Comparison of ENCODE assay signal across 8 cellular contexts in the genomic region with DNA sequence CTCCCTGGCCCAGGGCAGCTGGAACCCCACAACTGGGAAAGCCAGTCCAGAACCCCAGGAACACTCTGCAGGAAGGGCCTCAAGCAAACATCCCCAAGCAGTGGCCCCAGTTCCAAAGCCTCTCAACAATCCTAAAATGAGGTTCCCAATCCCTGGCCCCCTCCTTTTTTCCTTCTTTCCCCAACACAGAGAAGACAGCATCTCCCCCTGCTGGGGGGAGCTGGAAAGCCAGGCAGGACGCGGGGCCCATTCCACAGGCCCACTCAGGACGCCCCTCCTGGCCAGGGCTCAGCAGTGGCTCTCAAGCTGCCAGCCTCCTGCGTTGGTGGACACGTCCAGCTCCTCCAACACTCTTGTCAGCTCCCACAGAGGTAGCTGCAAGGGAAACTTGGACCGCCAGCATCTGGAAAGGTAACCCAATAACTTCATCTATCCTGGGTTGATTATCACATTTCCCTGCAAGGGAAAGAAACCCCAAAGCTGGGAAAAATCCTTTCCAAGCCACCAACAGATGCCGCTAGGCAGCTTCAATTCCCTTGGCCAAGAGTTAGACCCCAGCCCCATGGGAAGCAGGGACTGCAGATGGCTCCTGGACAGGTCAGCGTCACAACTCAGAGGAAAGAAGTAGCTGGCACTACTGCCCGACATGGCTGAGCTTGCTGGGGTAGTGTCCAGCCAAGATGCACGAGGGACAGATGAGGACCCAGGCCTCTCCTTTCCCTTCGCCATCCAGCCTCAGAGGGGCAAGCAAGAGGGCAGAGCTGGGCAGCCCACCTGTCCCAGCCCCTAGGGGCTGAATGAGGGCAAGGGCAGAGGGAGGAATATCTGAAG. TPM values are rescaled to one million over a fixed set of nuclear protein-coding genes. Genes with fewer than 3 reads are reported as not detected.
A peak's percentile ranks its signal among the peaks of the same experiment; 100 is the strongest.
DNase-seq lines count a peak whose midpoint lies in the region; ATAC-seq and TF ChIP-seq lines count a peak whose summit lies in the region.

No MANE protein-coding gene starts in this region.

- H3K36me3 ChIP-seq in gastrocnemius medialis: peaks cover 0 to 13% of the 10 kb centered on the region in 2 donors

- no peaks in the 10 kb centered on the region for H3K27me3 ChIP-seq in gastrocnemius medialis

- H3K27ac ChIP-seq in gastrocnemius medialis: peak overlapping the region; percentile 92 to 94 (median 94)

- intact Hi-C loops in natural killer cell (cut with micrococcal nuclease): no loop called here
- intact Hi-C loops in gastrocnemius medialis (cut with DNase I; ENCODE audit: low total_unique reads): loop anchor here (10.0 kb wide), 1 partner anchor 341 kb away; a partner anchor contains a TSS

- H3K4me3 Mint-ChIP-seq in natural killer cell: no peak overlapping the region
- no peak overlapping the region for H3K4me3 Mint-ChIP-seq in natural killer cell treated with Interleukin-12 subunit alpha and Interleukin-12 subunit beta and Interleukin-15 and Interleukin-18, amount 100 ng/mL, for 72 hours

- no peaks in the 10 kb centered on the region for H3K36me3 Mint-ChIP-seq in natural killer cell
- no peaks in the 10 kb centered on the region for H3K36me3 Mint-ChIP-seq in natural killer cell treated with Interleukin-12 subunit alpha and Interleukin-12 subunit beta and Interleukin-15 and Interleukin-18, amount 100 ng/mL, for 72 hours

- TF ChIP-seq POLR2A in erythroblast (IDR thresholded peaks at IDR 0.05; ENCODE audit: low read length) (no peak), gastrocnemius medialis (IDR thresholded peaks at IDR 0.05) (no peak)

- H3K4me1 Mint-ChIP-seq in natural killer cell: peaks cover 9 to 38% of the 10 kb centered on the region in 2 donors
- peaks cover 0 to 12% of the 10 kb centered on the region in 2 donors for H3K4me1 Mint-ChIP-seq in natural killer cell treated with Interleukin-12 subunit alpha and Interleukin-12 subunit beta and Interleukin-15 and Interleukin-18, amount 100 ng/mL, for 72 hours (ENCODE audit: low read depth in 2 of 2)

- peak overlapping the region in 1 of 2 donors; percentile 13 for H3K27ac Mint-ChIP-seq in natural killer cell
- peak overlapping the region in 1 of 2 donors; percentile 65 for H3K27ac Mint-ChIP-seq in natural killer cell treated with Interleukin-12 subunit alpha and Interleukin-12 subunit beta and Interleukin-15 and Interleukin-18, amount 100 ng/mL, for 72 hours

- in situ Hi-C loops in SK-MEL-5 (cut with HindIII; ENCODE audit: low pct_unique_long_range_greater_than_20kb, low sequenced_read_pairs): no loop called here
- in situ Hi-C loops in gastrocnemius medialis (cut with MboI; ENCODE audit: low sequenced_read_pairs in 4 of 4): no loop called here

- no peaks in the 10 kb centered on the region for H3K9me3 Mint-ChIP-seq in natural killer cell
- H3K9me3 Mint-ChIP-seq in natural killer cell treated with Interleukin-12 subunit alpha and Interleukin-12 subunit beta and Interleukin-15 and Interleukin-18, amount 100 ng/mL, for 72 hours: no peaks in the 10 kb centered on the region

- ATAC-seq in natural killer cell: peak in 1 of 3 donors; percentile 43
- no peak for ATAC-seq in natural killer cell treated with Interleukin-12 subunit alpha and Interleukin-12 subunit beta and Interleukin-15 and Interleukin-18, amount 100 ng/mL, for 72 hours
- ATAC-seq in gastrocnemius medialis: no peak
- ATAC-seq in GM18867 (IDR thresholded peaks at IDR 0.05; ENCODE audit: unreplicated experiment): no peak
- ATAC-seq in GM18861 (IDR thresholded peaks at IDR 0.05; ENCODE audit: unreplicated experiment): no peak
- no peak for ATAC-seq in GM19455 (IDR thresholded peaks at IDR 0.05; ENCODE audit: unreplicated experiment)

- H3K27me3 Mint-ChIP-seq in natural killer cell (ENCODE audit: low read depth in 2 of 2): no peaks in the 10 kb centered on the region
- H3K27me3 Mint-ChIP-seq in natural killer cell treated with Interleukin-12 subunit alpha and Interleukin-12 subunit beta and Interleukin-15 and Interleukin-18, amount 100 ng/mL, for 72 hours: no peaks in the 10 kb centered on the region

- no peak for DNase-seq in natural killer cell
- no peak for DNase-seq in natural killer cell treated with Interleukin-12 subunit alpha and Interleukin-12 subunit beta and Interleukin-15 and Interleukin-18, amount 100 ng/mL, for 72 hours (ENCODE audit: low spot score)
- DNase-seq in SK-MEL-5 (ENCODE audit: low read depth, low spot score): peak; percentile 52
- DNase-seq in erythroblast (lab: John Stamatoyannopoulos, UW): peak; percentile 43 to 63
- peak in 1 of 2 donors; percentile 48 for DNase-seq in gastrocnemius medialis

- H3K4me3 ChIP-seq in gastrocnemius medialis: no peak overlapping the region

- peaks cover 86 to 97% of the 10 kb centered on the region in 2 donors for H3K4me1 ChIP-seq in gastrocnemius medialis

- no peaks in the 10 kb centered on the region for H3K9me3 ChIP-seq in gastrocnemius medialis

- TF ChIP-seq CTCF in natural killer cell (IDR thresholded peaks at IDR 0.05) (peak; percentile 42), gastrocnemius medialis (IDR thresholded peaks at IDR 0.05 in 4 of 5, conservative IDR thresholded peaks at IDR 0.05 in 1 of 5) (peak; percentile 79 to 91 (median 84))

RNA-seq across cellular contexts. Expression of a gene that starts 7.6 kb away (rescaled TPM):
- total RNA-seq in natural killer cell: 100 to 1,000 TPM in 1 of 3 donors, 10 to 100 TPM in 2; 79.2 to 100 (median 91.9) TPM
- total RNA-seq in natural killer cell treated with Interleukin-12 subunit alpha and Interleukin-12 subunit beta and Interleukin-15 and Interleukin-18, amount 100 ng/mL, for 72 hours: 10 to 100 TPM; 12.8 to 13.9 TPM
- 30.6 and 33.7 TPM in 2 replicates for total RNA-seq in SK-MEL-5 (2014; rRNA removed; shearing (Covaris generic))
- 44.1 and 45.9 TPM in 2 replicates for polyA plus RNA-seq in SK-MEL-5 (2015; cell fraction: cytosol; rRNA removed)
- 21.4 and 24.3 TPM in 2 replicates for polyA plus RNA-seq in SK-MEL-5 (2015; cell fraction: nucleus; rRNA removed)
- 100 to 1,000 TPM in 2 of 4 donors, 10 to 100 TPM in 2; 36.5 to 301 (median 88.0) TPM for total RNA-seq in gastrocnemius medialis

RNA-seq across cellular contexts. Expression of a gene that starts 25.9 kb away (rescaled TPM):
- total RNA-seq in natural killer cell (1 to 10 TPM; 1.9 to 4.4 (median 2.4) TPM), gastrocnemius medialis (1 to 10 TPM in 3 of 4 donors, under 1 TPM in 1; 0.97 to 7.4 (median 1.9) TPM)
- 10 to 100 TPM in 1 of 2 donors, 1 to 10 TPM in 1; 8.6 to 20.9 TPM for total RNA-seq in natural killer cell treated with Interleukin-12 subunit alpha and Interleukin-12 subunit beta and Interleukin-15 and Interleukin-18, amount 100 ng/mL, for 72 hours
- total RNA-seq in SK-MEL-5 (2014; rRNA removed; shearing (Covaris generic)): 3.2 and 4.2 TPM in 2 replicates
- 5.9 and 7.2 TPM in 2 replicates for polyA plus RNA-seq in SK-MEL-5 (2015; cell fraction: cytosol; rRNA removed)
- 10.8 and 11.4 TPM in 2 replicates for polyA plus RNA-seq in SK-MEL-5 (2015; cell fraction: nucleus; rRNA removed)

RNA-seq across cellular contexts. Expression of a gene that starts 45.3 kb away (rescaled TPM):
- 10 to 100 TPM; 18.2 to 21.7 (median 20.6) TPM for total RNA-seq in natural killer cell
- total RNA-seq in natural killer cell treated with Interleukin-12 subunit alpha and Interleukin-12 subunit beta and Interleukin-15 and Interleukin-18, amount 100 ng/mL, for 72 hours: 10 to 100 TPM; 24.6 to 26.8 TPM
- 81.4 and 84.1 TPM in 2 replicates for total RNA-seq in SK-MEL-5 (2014; rRNA removed; shearing (Covaris generic))
- 256 and 299 TPM in 2 replicates for polyA plus RNA-seq in SK-MEL-5 (2015; cell fraction: cytosol; rRNA removed)
- polyA plus RNA-seq in SK-MEL-5 (2015; cell fraction: nucleus; rRNA removed): 70.1 and 97.3 TPM in 2 replicates
- 10 to 100 TPM; 30.5 to 40.5 (median 36.4) TPM for total RNA-seq in gastrocnemius medialis

RNA-seq across cellular contexts. Expression of a gene that starts 49.3 kb away (rescaled TPM):
- total RNA-seq in natural killer cell: 10 to 100 TPM; 46.9 to 54.0 (median 51.8) TPM
- total RNA-seq in natural killer cell treated with Interleukin-12 subunit alpha and Interleukin-12 subunit beta and Interleukin-15 and Interleukin-18, amount 100 ng/mL, for 72 hours: 10 to 100 TPM; 68.6 to 70.0 TPM
- total RNA-seq in SK-MEL-5 (2014; rRNA removed; shearing (Covaris generic)): 49.2 and 49.8 TPM in 2 replicates
- 59.3 and 63.8 TPM in 2 replicates for polyA plus RNA-seq in SK-MEL-5 (2015; cell fraction: cytosol; rRNA removed)
- 27.6 and 38.3 TPM in 2 replicates for polyA plus RNA-seq in SK-MEL-5 (2015; cell fraction: nucleus; rRNA removed)
- 10 to 100 TPM; 41.6 to 79.0 (median 56.5) TPM for total RNA-seq in gastrocnemius medialis

RNA-seq across cellular contexts. Expression of a gene that starts 54.7 kb away (rescaled TPM):
- not detected for total RNA-seq in natural killer cell
- total RNA-seq in natural killer cell treated with Interleukin-12 subunit alpha and Interleukin-12 subunit beta and Interleukin-15 and Interleukin-18, amount 100 ng/mL, for 72 hours: under 1 TPM in 1 of 2 donors, not detected in 1; 0.33 TPM
- total RNA-seq in SK-MEL-5 (2014; rRNA removed; shearing (Covaris generic)): not detected in 2 replicates
- polyA plus RNA-seq in SK-MEL-5 (2015; cell fraction: cytosol; rRNA removed): not detected in 2 replicates
- polyA plus RNA-seq in SK-MEL-5 (2015; cell fraction: nucleus; rRNA removed): 0.64 TPM in 1 of 2 replicates, not detected in the other
- total RNA-seq in gastrocnemius medialis: 100 to 1,000 TPM in 1 of 4 donors, 10 to 100 TPM in 3; 13.2 to 134 (median 34.2) TPM

Comparison
In these comparisons a context has a peak if more than half of its experiments do, and no peak if none do; other contexts are left out.
1. DNase-seq: peak in SK-MEL-5 (single experiment) and erythroblast (2 of 2); none in natural killer cell (single experiment) and natural killer cell treated with Interleukin-12 subunit alpha and Interleukin-12 subunit beta and Interleukin-15 and Interleukin-18, amount 100 ng/mL, for 72 hours (single experiment).